In the genomic region with DNA sequence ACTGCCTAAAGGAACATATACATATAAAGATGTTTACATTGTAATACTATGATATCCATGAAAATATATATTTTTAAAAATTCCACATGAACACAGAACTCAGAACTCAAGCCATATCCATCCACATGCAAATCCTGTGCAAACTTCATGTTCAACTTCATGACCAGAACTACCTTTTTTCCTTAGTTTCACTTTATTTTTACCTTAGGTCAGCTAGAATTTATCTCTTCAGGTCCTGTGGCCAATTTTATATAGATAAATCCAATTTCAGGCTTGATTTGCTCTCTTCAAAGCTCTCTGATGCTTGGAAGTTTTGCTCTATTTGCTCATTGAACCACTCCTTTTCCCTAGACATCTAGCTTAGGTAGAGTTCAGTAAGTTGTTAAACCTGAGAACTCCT, we compare ENCODE assay signal across 7 cellular contexts. TPM values are rescaled to one million over a fixed set of nuclear protein-coding genes. Genes with fewer than 3 reads are reported as not detected.
"Had no signal": no experiment of that assay in that cellular context is flagged by ENCODE, and none has a peak within 500 bp of the region (broad histone marks: within the 10 kb centered on the region; RNA-seq: fewer than 3 reads in every experiment).

No MANE protein-coding gene starts in this region.

- DNase-seq: H9, HCEC 1CT, KG1 had no signal

- H3K4me2 ChIP-seq: GM23338 had no signal

- ATAC-seq: GM23338, K562 had no signal

- H2AFZ ChIP-seq: GM23338 had no signal

- H3K4me3 ChIP-seq: GM23338, K562 had no signal

RNA-seq across cellular contexts. Expression of a gene that starts 38.8 kb away (rescaled TPM):
- total RNA-seq: GM23338, H1, H9, HT-29, K562 had no signal
- polyA plus RNA-seq: GM23338, H1 had no signal
